Comparison of ENCODE assay signal across 8 cellular contexts in the genomic region with DNA sequence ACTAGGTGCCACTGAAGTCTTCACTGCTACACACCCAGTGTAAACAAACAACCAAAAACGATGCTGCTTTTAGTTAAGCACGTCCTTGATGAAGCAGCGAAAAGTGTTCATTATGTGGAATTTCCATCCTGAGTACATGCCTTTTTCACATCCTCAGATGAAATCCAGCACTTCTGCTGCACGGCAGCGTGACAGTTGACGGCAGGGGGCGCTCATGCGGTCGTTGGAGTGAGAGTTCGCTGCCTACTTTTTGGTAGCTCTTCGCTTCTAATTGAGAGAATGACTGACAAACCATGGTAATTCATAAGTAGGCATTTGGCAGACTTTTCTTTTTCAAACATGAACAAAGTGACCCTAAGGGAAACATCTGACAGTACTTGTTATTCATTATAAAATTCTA. TPM values are rescaled to one million over a fixed set of nuclear protein-coding genes. Genes with fewer than 3 reads are reported as not detected.
A peak's percentile ranks its signal among the peaks of the same experiment; 100 is the strongest.
DNase-seq lines count a peak whose midpoint lies in the region; ATAC-seq and TF ChIP-seq lines count a peak whose summit lies in the region.
"Had no signal": no experiment of that assay in that cellular context is flagged by ENCODE, and none has a peak within 500 bp of the region (broad histone marks: within the 10 kb centered on the region; RNA-seq: fewer than 3 reads in every experiment).

No MANE protein-coding gene starts in this region.

- H3K4me3 ChIP-seq in Panc1 (ENCODE audit: low read depth in 2 of 2, low read length in 2 of 2) (no peak overlapping the region), cardiac fibroblast (replicated peaks in 1 of 2; ENCODE audit: low read depth in 2 of 2, low read length in 2 of 2) (no peak overlapping the region), liver (ENCODE audit: low read depth in 1 of 3, low read length in 3 of 3) (no peak overlapping the region), tibial artery (no peak overlapping the region)

- H3K36me3 ChIP-seq in Panc1 (ENCODE audit: control insufficient read depth, insufficient read depth, low read length): no peaks in the 10 kb centered on the region
- H3K36me3 ChIP-seq in liver (ENCODE audit: control insufficient read depth in 4 of 4, insufficient read depth in 3 of 4, low read depth in 1 of 4, low read length in 3 of 4): no peaks in the 10 kb centered on the region
- H3K36me3 ChIP-seq in tibial artery: no peaks in the 10 kb centered on the region

- ATAC-seq in Panc1 (no peak), HG02840 (IDR thresholded peaks at IDR 0.05; ENCODE audit: low FRiP score, unreplicated experiment) (no peak), HG03280 (IDR thresholded peaks at IDR 0.05; ENCODE audit: unreplicated experiment) (no peak)

- peak; percentile 67 to 76 for TF ChIP-seq RAD21 in liver (IDR thresholded peaks at IDR 0.05)

- peak; percentile 27 for TF ChIP-seq CTCF in GM20000 (IDR thresholded peaks at IDR 0.05; ENCODE audit: extremely low read depth, missing control alignments)
- peak; percentile 65 for TF ChIP-seq CTCF in Panc1 (IDR thresholded peaks at IDR 0.05)
- peak; percentile 51 for TF ChIP-seq CTCF in cardiac fibroblast (IDR thresholded peaks at IDR 0.05; ENCODE audit: low read depth, low read length)
- TF ChIP-seq CTCF in liver (IDR thresholded peaks at IDR 0.05; ENCODE audit: low read depth, low read length, missing input control): peak; percentile 53
- TF ChIP-seq CTCF in tibial artery (IDR thresholded peaks at IDR 0.05): peak; percentile 28 to 49

- H3K9me3 ChIP-seq in Panc1 (ENCODE audit: control insufficient read depth, insufficient read depth, low read depth, low read length) (no peaks in the 10 kb centered on the region), liver (ENCODE audit: control insufficient read depth in 4 of 4, low read length in 3 of 4) (no peaks in the 10 kb centered on the region), tibial artery (no peaks in the 10 kb centered on the region)

- DNase-seq in GM20000 (ENCODE audit: low spot score): no peak
- DNase-seq in Panc1 (ENCODE audit: low read depth, low spot score): no peak
- peak; percentile 41 to 48 for DNase-seq in cardiac fibroblast (ENCODE audit: low read depth in 2 of 2)
- DNase-seq in tibial artery: peak in 1 of 2 donors; percentile 40

- H3K9ac ChIP-seq in liver (ENCODE audit: low read depth in 1 of 2, low read length in 2 of 2): no peak overlapping the region

- intact Hi-C loops in Panc1 (cut with micrococcal nuclease; ENCODE audit: unreplicated experiment): loop anchor here (10.0 kb wide), 1 partner anchor 1124 kb away; a partner anchor contains a TSS
- intact Hi-C loops in tibial artery (cut with DNase I; ENCODE audit: low total_unique reads): no loop called here

- no TSS peak for BruUV-seq in Panc1 (replicated peaks; lab: Mats Ljungman, UMichigan)

- CTCF ChIA-PET in Panc1 (lab: Charles Lee): interaction anchor here (0.6 kb wide), 1 partner anchor 16 kb away, joined by 3 read pairs; no protein-coding TSS in a partner anchor

- no peaks in the 10 kb centered on the region for H3K4me1 ChIP-seq in Panc1 (ENCODE audit: control insufficient read depth, insufficient read depth, low read length)
- no peaks in the 10 kb centered on the region for H3K4me1 ChIP-seq in liver (ENCODE audit: control insufficient read depth in 4 of 4, insufficient read depth in 4 of 4, low read length in 3 of 4)
- H3K4me1 ChIP-seq in tibial artery: no peaks in the 10 kb centered on the region

- POLR2A ChIA-PET in Panc1 (lab: Charles Lee): interaction anchor here (0.6 kb wide), 1 partner anchor 230 kb away, joined by 3 read pairs; no protein-coding TSS in a partner anchor

- 25% methylated on average over 11 of the region's 11 CpGs for WGBS in liver

- in situ Hi-C loops in Panc1 (cut with HindIII; ENCODE audit: low pct_unique_long_range_greater_than_20kb, low sequenced_read_pairs): no loop called here

- H3K27ac ChIP-seq in Panc1 (ENCODE audit: low read length) (no peak overlapping the region), liver (ENCODE audit: low read depth in 1 of 2, low read length in 2 of 2) (no peak overlapping the region), tibial artery (no peak overlapping the region)

- H3K27me3 ChIP-seq in Panc1 (ENCODE audit: control insufficient read depth, insufficient read depth, low read length): no peaks in the 10 kb centered on the region
- peaks cover 0 to 2% (median 0%) of the 10 kb centered on the region in 4 donors for H3K27me3 ChIP-seq in liver (ENCODE audit: control insufficient read depth in 4 of 4, insufficient read depth in 4 of 4, low read length in 3 of 4)
- H3K27me3 ChIP-seq in tibial artery: no peaks in the 10 kb centered on the region

TF ChIP-seq in liver, 16 proteins besides CTCF, POLR2A, EP300 and RAD21:
- TF ChIP-seq NR2F2 (IDR thresholded peaks at IDR 0.05): no peak
- TF ChIP-seq, protein P1, sequence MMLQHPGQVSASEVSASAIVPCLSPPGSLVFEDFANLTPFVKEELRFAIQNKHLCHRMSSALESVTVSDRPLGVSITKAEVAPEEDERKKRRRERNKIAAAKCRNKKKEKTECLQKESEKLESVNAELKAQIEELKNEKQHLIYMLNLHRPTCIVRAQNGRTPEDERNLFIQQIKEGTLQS (IDR thresholded peaks at IDR 0.05): no peak
- TF ChIP-seq JUND (IDR thresholded peaks at IDR 0.05): no peak
- no peak for TF ChIP-seq GABPA (IDR thresholded peaks at IDR 0.05 in 1 of 2, conservative IDR thresholded peaks at IDR 0.05 in 1 of 2)
- TF ChIP-seq, protein P2, sequence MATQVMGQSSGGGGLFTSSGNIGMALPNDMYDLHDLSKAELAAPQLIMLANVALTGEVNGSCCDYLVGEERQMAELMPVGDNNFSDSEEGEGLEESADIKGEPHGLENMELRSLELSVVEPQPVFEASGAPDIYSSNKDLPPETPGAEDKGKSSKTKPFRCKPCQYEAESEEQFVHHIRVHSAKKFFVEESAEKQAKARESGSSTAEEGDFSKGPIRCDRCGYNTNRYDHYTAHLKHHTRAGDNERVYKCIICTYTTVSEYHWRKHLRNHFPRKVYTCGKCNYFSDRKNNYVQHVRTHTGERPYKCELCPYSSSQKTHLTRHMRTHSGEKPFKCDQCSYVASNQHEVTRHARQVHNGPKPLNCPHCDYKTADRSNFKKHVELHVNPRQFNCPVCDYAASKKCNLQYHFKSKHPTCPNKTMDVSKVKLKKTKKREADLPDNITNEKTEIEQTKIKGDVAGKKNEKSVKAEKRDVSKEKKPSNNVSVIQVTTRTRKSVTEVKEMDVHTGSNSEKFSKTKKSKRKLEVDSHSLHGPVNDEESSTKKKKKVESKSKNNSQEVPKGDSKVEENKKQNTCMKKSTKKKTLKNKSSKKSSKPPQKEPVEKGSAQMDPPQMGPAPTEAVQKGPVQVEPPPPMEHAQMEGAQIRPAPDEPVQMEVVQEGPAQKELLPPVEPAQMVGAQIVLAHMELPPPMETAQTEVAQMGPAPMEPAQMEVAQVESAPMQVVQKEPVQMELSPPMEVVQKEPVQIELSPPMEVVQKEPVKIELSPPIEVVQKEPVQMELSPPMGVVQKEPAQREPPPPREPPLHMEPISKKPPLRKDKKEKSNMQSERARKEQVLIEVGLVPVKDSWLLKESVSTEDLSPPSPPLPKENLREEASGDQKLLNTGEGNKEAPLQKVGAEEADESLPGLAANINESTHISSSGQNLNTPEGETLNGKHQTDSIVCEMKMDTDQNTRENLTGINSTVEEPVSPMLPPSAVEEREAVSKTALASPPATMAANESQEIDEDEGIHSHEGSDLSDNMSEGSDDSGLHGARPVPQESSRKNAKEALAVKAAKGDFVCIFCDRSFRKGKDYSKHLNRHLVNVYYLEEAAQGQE (IDR thresholded peaks at IDR 0.05): no peak
- no peak for TF ChIP-seq HNF4G (IDR thresholded peaks at IDR 0.05)
- no peak for TF ChIP-seq RXRA (IDR thresholded peaks at IDR 0.05)
- TF ChIP-seq SP1 (IDR thresholded peaks at IDR 0.05): no peak
- TF ChIP-seq FOXA1 (IDR thresholded peaks at IDR 0.05): no peak
- TF ChIP-seq EGR1 (IDR thresholded peaks at IDR 0.05; ENCODE audit: low read depth in 2 of 2): no peak
- no peak for TF ChIP-seq TAF1 (conservative IDR thresholded peaks at IDR 0.05)
TF ChIP-seq in liver: peak in this region for 0.

RNA-seq across cellular contexts. Expression of a gene that starts 55.2 kb away (rescaled TPM):
- total RNA-seq in Panc1 (2021; ENCODE audit: unreplicated experiment) (not detected), liver (not detected)
- not detected for polyA plus RNA-seq in Panc1 (2012; ENCODE audit: insufficient read length)
- polyA plus RNA-seq in liver: not detected
- total RNA-seq: renal cortical epithelial cell had no signal

Comparison
In these comparisons a context has a peak if more than half of its experiments do, and no peak if none do; other contexts are left out.
1. DNase-seq: peak in cardiac fibroblast (2 of 2); none in GM20000 (single experiment) and Panc1 (single experiment).
2. Peak in every context shown above with its lines, with median percentiles within 50 percentile points of each other: CTCF ChIP-seq.